ENCODE assay signal across 35 cellular contexts in genomic region chr11:17518366-17518765, GRCh38. TPM values are rescaled to one million over a fixed set of nuclear protein-coding genes. Genes with fewer than 3 reads are reported as not detected.
"Had no signal": no experiment of that assay in that cellular context is flagged by ENCODE, and none has a peak within 500 bp of the region (broad histone marks: within the 10 kb centered on the region; RNA-seq: fewer than 3 reads in every experiment).

No MANE protein-coding gene starts in this region.

- H3K4me3 ChIP-seq: body of pancreas, breast epithelium had no signal

- H3K9me3 ChIP-seq: body of pancreas, breast epithelium had no signal

- FAIRE-seq: astrocyte, TTC549 had no signal

- H3K36me3 ChIP-seq: brain microvascular endothelial cell, breast epithelium, WERI-Rb-1 had no signal

- H3K27me3 ChIP-seq: body of pancreas had no signal

- ATAC-seq: activated CD4-positive, alpha-beta T cell treated with anti-CD3 and anti-CD28 coated beads for 36 hours; activated CD4-positive, CD25-positive, alpha-beta regulatory T cell treated with anti-CD3 and anti-CD28 coated beads, Interleukin-2, amount 50 U/mL, for 24 hours; activated CD8-positive, alpha-beta memory T cell treated with anti-CD3 and anti-CD28 coated beads, Interleukin-2, amount 10 ng/mL, durations not matched to agents 7 days and 5 days; activated CD8-positive, alpha-beta T cell treated with anti-CD3 and anti-CD28 coated beads, Interleukin-2, amount 10 ng/mL, durations not matched to agents 7 days and 5 days; activated naive CD8-positive, alpha-beta T cell treated with anti-CD3 and anti-CD28 coated beads, Interleukin-2, amount 50 U/mL, for 24 hours; body of pancreas had no signal

- H3K4me1 ChIP-seq: body of pancreas, breast epithelium had no signal

- H3K27ac ChIP-seq: body of pancreas, brain microvascular endothelial cell, breast epithelium had no signal

- DNase-seq: activated CD4-positive, alpha-beta memory T cell treated with anti-CD3 and anti-CD28 coated beads, Interleukin-2, amount 10 ng/mL, durations not matched to agents 7 days and 5 days; activated CD4-positive, alpha-beta T cell treated with anti-CD3 and anti-CD28 coated beads for 1 hour; activated CD4-positive, alpha-beta T cell treated with anti-CD3 and anti-CD28 coated beads for 36 hours; activated CD4-positive, alpha-beta T cell treated with anti-CD3 and anti-CD28 coated beads for 48 hours; activated CD4-positive, alpha-beta T cell treated with anti-CD3 and anti-CD28 coated beads, Interleukin-2, amount 10 ng/mL, durations not matched to agents 7 days and 5 days; activated CD4-positive, alpha-beta T cell treated with anti-CD3 and anti-CD28 coated beads, Interleukin-2, amount 50 U/mL, for 48 hours; activated CD4-positive, CD25-positive, alpha-beta regulatory T cell; activated CD8-positive, alpha-beta memory T cell treated with anti-CD3 and anti-CD28 coated beads for 24 hours; activated CD8-positive, alpha-beta memory T cell treated with anti-CD3 and anti-CD28 coated beads, Interleukin-2, amount 10 ng/mL, durations not matched to agents 7 days and 5 days; activated CD8-positive, alpha-beta memory T cell treated with anti-CD3 and anti-CD28 coated beads, Interleukin-2, amount 50 U/mL, for 48 hours; activated CD8-positive, alpha-beta T cell treated with anti-CD3 and anti-CD28 coated beads, Interleukin-2, amount 10 ng/mL, durations not matched to agents 7 days and 5 days; activated effector memory CD4-positive, alpha-beta T cell treated with Interleukin-2 at 50 U/mL for 16 hours; activated gamma-delta T cell; activated naive CD4-positive, alpha-beta T cell treated with anti-CD3 and anti-CD28 coated beads, Interleukin-2, amount 10 ng/mL, durations not matched to agents 7 days and 5 days; activated naive CD4-positive, alpha-beta T cell treated with Interleukin-2 at 50 U/mL for 16 hours; activated naive CD8-positive, alpha-beta T cell treated with anti-CD3 and anti-CD28 coated beads, Interleukin-2, amount 10 ng/mL, durations not matched to agents 7 days and 5 days; activated naive CD8-positive, alpha-beta T cell treated with anti-CD3 and anti-CD28 coated beads, Interleukin-2, amount 50 U/mL, for 24 hours; activated T-cell treated with anti-CD3 and anti-CD28 coated beads, Interleukin-2, amount 50 U/mL, for 24 hours; activated T-cell treated with anti-CD3 and anti-CD28 coated beads, Interleukin-2, amount 50 U/mL, for 48 hours; aorta; body of pancreas; brain microvascular endothelial cell; central memory CD4-positive, alpha-beta T cell; SW 1271; T-helper 2 cell; T-helper 9 cell had no signal

RNA-seq across cellular contexts. Expression of gene USH1C, which starts 25.9 kb away (rescaled TPM):
- total RNA-seq: activated CD4-positive, alpha-beta memory T cell treated with anti-CD3 and anti-CD28 coated beads, Interleukin-2, amount 10 ng/mL, durations not matched to agents 7 days and 5 days; activated CD4-positive, alpha-beta T cell treated with anti-CD3 and anti-CD28 coated beads for 36 hours; activated CD4-positive, alpha-beta T cell treated with anti-CD3 and anti-CD28 coated beads, Interleukin-2, amount 10 ng/mL, durations not matched to agents 7 days and 5 days; activated CD8-positive, alpha-beta memory T cell treated with anti-CD3 and anti-CD28 coated beads, Interleukin-2, amount 10 ng/mL, durations not matched to agents 7 days and 5 days; activated CD8-positive, alpha-beta T cell treated with anti-CD3 and anti-CD28 coated beads, Interleukin-2, amount 10 ng/mL, durations not matched to agents 7 days and 5 days; activated naive CD8-positive, alpha-beta T cell treated with anti-CD3 and anti-CD28 coated beads, Interleukin-2, amount 10 ng/mL, durations not matched to agents 7 days and 5 days; activated T-helper 2 cell treated with anti-CD3 and anti-CD28 coated beads, Interferon-gamma antibody, Interleukin-2, Interleukin-4, amounts not matched to agents 10 μg/mL and 5 μg/mL and 100 μg/mL, durations not matched to agents 14 hours and 24 hours and 36 hours; aorta; astrocyte; cardiac septum; T-helper 1 cell treated with Interleukin-12 subunit alpha and Interleukin-12 subunit beta and Interleukin-4 antibody, amounts not matched to agents 30 ng/mL and 1 ng/mL, for 36 hours had no signal

RNA-seq across cellular contexts. Expression of gene OTOG, which starts 28.7 kb away (rescaled TPM):
- total RNA-seq: activated CD4-positive, alpha-beta memory T cell treated with anti-CD3 and anti-CD28 coated beads, Interleukin-2, amount 10 ng/mL, durations not matched to agents 7 days and 5 days; activated CD4-positive, alpha-beta T cell treated with anti-CD3 and anti-CD28 coated beads for 36 hours; activated CD4-positive, alpha-beta T cell treated with anti-CD3 and anti-CD28 coated beads, Interleukin-2, amount 10 ng/mL, durations not matched to agents 7 days and 5 days; activated CD8-positive, alpha-beta memory T cell treated with anti-CD3 and anti-CD28 coated beads, Interleukin-2, amount 10 ng/mL, durations not matched to agents 7 days and 5 days; activated CD8-positive, alpha-beta T cell treated with anti-CD3 and anti-CD28 coated beads, Interleukin-2, amount 10 ng/mL, durations not matched to agents 7 days and 5 days; activated naive CD8-positive, alpha-beta T cell treated with anti-CD3 and anti-CD28 coated beads, Interleukin-2, amount 10 ng/mL, durations not matched to agents 7 days and 5 days; activated T-helper 2 cell treated with anti-CD3 and anti-CD28 coated beads, Interferon-gamma antibody, Interleukin-2, Interleukin-4, amounts not matched to agents 10 μg/mL and 5 μg/mL and 100 μg/mL, durations not matched to agents 14 hours and 24 hours and 36 hours; aorta; astrocyte; body of pancreas; breast epithelium; cardiac septum; T-helper 1 cell treated with Interleukin-12 subunit alpha and Interleukin-12 subunit beta and Interleukin-4 antibody, amounts not matched to agents 30 ng/mL and 1 ng/mL, for 36 hours had no signal
- polyA plus RNA-seq: adipose tissue, aorta had no signal

RNA-seq across cellular contexts. Expression of gene ABCC8, which starts 41.7 kb away (rescaled TPM):
- total RNA-seq: activated CD4-positive, alpha-beta memory T cell treated with anti-CD3 and anti-CD28 coated beads, Interleukin-2, amount 10 ng/mL, durations not matched to agents 7 days and 5 days; activated CD4-positive, alpha-beta T cell treated with anti-CD3 and anti-CD28 coated beads for 36 hours; activated CD4-positive, alpha-beta T cell treated with anti-CD3 and anti-CD28 coated beads, Interleukin-2, amount 10 ng/mL, durations not matched to agents 7 days and 5 days; activated naive CD8-positive, alpha-beta T cell treated with anti-CD3 and anti-CD28 coated beads, Interleukin-2, amount 10 ng/mL, durations not matched to agents 7 days and 5 days; astrocyte; T-helper 1 cell treated with Interleukin-12 subunit alpha and Interleukin-12 subunit beta and Interleukin-4 antibody, amounts not matched to agents 30 ng/mL and 1 ng/mL, for 36 hours had no signal
